ENCODE assay signal across 1 cellular context in the genomic region with DNA sequence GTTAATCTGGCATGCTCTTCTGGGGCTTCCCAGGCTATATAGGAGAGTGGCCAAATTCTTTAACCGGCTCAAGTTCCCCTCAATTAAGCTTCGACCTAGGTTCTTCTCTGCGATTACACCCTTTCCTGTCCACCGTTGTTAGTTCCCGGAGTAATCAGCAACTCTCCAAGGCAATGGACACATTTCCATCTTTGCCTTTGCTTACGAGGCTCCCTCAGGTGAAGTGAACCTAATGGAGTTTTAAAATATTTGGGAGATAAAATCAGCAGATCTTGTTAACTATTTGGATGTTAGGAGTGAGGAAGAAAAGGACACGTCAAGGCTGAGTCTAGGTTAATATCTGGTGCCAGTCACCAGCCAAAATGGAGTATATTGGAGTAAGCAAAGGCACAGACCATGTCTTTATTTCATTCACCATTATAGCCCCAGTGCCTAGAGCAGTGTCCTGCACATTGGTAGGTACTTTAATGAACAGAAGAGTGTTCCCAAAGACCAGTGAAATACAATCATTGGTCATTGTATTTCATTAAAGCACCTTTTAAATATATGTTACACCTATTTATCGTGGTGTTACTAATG.
TF ChIP-seq lines count a peak whose summit lies in the region.

No MANE protein-coding gene starts in this region.

TF ChIP-seq in SK-N-SH, 30 proteins besides CTCF, POLR2A, EP300 and RAD21 (continued from another document):
- TF ChIP-seq, protein P1, sequence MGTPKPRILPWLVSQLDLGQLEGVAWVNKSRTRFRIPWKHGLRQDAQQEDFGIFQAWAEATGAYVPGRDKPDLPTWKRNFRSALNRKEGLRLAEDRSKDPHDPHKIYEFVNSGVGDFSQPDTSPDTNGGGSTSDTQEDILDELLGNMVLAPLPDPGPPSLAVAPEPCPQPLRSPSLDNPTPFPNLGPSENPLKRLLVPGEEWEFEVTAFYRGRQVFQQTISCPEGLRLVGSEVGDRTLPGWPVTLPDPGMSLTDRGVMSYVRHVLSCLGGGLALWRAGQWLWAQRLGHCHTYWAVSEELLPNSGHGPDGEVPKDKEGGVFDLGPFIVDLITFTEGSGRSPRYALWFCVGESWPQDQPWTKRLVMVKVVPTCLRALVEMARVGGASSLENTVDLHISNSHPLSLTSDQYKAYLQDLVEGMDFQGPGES (IDR thresholded peaks at IDR 0.05; ENCODE audit: low read depth, low read length), result no peak
- no peak for TF ChIP-seq YY1 (IDR thresholded peaks at IDR 0.05; ENCODE audit: low read depth)
- no peak for TF ChIP-seq TCF12 (IDR thresholded peaks at IDR 0.05)
- no peak for TF ChIP-seq RFX5 (IDR thresholded peaks at IDR 0.05; ENCODE audit: low read length)
- TF ChIP-seq, protein P2, sequence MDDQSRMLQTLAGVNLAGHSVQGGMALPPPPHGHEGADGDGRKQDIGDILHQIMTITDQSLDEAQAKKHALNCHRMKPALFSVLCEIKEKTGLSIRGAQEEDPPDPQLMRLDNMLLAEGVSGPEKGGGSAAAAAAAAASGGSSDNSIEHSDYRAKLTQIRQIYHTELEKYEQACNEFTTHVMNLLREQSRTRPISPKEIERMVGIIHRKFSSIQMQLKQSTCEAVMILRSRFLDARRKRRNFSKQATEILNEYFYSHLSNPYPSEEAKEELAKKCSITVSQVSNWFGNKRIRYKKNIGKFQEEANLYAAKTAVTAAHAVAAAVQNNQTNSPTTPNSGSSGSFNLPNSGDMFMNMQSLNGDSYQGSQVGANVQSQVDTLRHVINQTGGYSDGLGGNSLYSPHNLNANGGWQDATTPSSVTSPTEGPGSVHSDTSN (IDR thresholded peaks at IDR 0.05), result no peak
- TF ChIP-seq EZH2phosphoT487 (IDR thresholded peaks at IDR 0.05; ENCODE audit: borderline replicate concordance, low read depth), result no peak
- no peak for TF ChIP-seq GATA2 (CRISPR knock-in tag; IDR thresholded peaks at IDR 0.05)
- TF ChIP-seq FOSL2 (IDR thresholded peaks at IDR 0.05; ENCODE audit: borderline replicate concordance, low read depth), result no peak
